ENCODE assay signal across 1 cellular context in the genomic region with DNA sequence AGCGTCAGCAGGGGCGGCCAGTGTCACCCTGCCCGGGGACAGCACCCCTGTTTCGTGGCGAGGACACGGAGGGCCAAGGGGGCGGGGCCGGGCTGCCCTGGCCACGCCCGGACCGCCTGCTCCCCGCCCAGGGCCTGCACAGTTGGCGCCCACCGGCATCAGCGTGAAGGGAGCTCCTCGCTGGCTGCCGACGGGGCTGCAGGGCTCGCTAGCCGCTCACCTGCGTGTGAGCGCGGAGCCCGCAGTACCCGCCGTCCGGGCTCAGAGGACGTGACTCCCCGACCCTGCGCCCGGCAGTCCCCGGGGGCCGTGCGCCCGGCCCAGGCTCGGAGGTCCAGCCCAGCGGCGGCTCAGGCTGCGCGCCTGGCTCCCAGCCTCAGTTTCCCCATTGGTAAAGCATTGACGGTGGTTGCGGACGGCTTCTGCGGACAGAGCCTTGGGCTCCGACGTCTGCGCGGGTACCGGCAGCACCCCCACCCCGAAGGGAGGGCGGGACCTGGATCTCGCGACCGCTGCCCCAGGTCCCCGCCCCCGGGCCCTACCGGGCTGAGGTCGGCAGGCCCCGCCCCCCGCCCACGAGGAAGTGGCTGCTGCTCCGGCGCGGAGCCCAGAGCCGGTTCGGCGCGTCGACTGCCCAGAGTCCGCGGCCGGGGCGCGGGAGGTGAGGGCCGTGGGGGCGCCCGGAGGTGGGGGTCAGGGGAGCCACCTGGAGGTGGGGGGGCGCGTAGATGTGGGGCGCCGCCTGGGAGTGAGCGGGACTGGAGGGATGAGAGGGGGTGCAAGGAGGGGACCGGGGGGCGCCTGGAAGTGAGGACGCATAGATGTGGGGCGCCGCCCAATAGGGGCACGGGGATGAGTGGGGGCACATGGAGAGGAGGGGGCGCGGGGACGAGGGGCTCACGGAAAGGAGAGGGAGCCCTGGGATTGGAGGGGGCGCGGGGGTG.
TF ChIP-seq lines count a peak whose summit lies in the region.

A gene (plus strand): TSS at position 610 of the 944 bp plus-strand sequence. CDS start 10,985 bp downstream, outside the sequence.

TF ChIP-seq in HepG2, 621 proteins besides CTCF, POLR2A, EP300 and RAD21 (continued from another document):
- TF ChIP-seq GABPB1 (CRISPR knock-in tag; IDR thresholded peaks at IDR 0.05), result no peak; the same call in none of the 2 replicates
- TF ChIP-seq, protein P1, sequence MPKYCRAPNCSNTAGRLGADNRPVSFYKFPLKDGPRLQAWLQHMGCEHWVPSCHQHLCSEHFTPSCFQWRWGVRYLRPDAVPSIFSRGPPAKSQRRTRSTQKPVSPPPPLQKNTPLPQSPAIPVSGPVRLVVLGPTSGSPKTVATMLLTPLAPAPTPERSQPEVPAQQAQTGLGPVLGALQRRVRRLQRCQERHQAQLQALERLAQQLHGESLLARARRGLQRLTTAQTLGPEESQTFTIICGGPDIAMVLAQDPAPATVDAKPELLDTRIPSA (CRISPR knock-in tag; IDR thresholded peaks at IDR 0.05; ENCODE audit: borderline replicate concordance), result 0 out of 2 replicates have a peak, but pooled peaks have one; percentile 65
- peak; percentile 57 for TF ChIP-seq AGO1 (IDR thresholded peaks at IDR 0.05; ENCODE audit: low read depth, low read length, poor library complexity, severe bottlenecking)
- peak; percentile 51; the same call in 1 of the 2 replicates for TF ChIP-seq ZNF232 (CRISPR knock-in tag; IDR thresholded peaks at IDR 0.05; ENCODE audit: borderline replicate concordance)
- no peak for TF ChIP-seq RELA (CRISPR knock-in tag; IDR thresholded peaks at IDR 0.05)
- TF ChIP-seq SOX5 (CRISPR knock-in tag; IDR thresholded peaks at IDR 0.05; ENCODE audit: borderline replicate concordance), result no peak
- TF ChIP-seq FOXP1 (IDR thresholded peaks at IDR 0.05), result no peak
- TF ChIP-seq FOXP1 (CRISPR knock-in tag; IDR thresholded peaks at IDR 0.05), result no peak
- no peak for TF ChIP-seq RAD51 (IDR thresholded peaks at IDR 0.05; ENCODE audit: borderline replicate concordance)
- TF ChIP-seq, protein P2, sequence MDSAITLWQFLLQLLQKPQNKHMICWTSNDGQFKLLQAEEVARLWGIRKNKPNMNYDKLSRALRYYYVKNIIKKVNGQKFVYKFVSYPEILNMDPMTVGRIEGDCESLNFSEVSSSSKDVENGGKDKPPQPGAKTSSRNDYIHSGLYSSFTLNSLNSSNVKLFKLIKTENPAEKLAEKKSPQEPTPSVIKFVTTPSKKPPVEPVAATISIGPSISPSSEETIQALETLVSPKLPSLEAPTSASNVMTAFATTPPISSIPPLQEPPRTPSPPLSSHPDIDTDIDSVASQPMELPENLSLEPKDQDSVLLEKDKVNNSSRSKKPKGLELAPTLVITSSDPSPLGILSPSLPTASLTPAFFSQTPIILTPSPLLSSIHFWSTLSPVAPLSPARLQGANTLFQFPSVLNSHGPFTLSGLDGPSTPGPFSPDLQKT (CRISPR knock-in tag; IDR thresholded peaks at IDR 0.05; ENCODE audit: borderline replicate concordance), result no peak
- peak; percentile 68 for TF ChIP-seq TBX2 (CRISPR knock-in tag; IDR thresholded peaks at IDR 0.05; ENCODE audit: borderline replicate concordance)
- TF ChIP-seq MEIS1 (CRISPR knock-in tag; IDR thresholded peaks at IDR 0.05; ENCODE audit: borderline replicate concordance), result no peak
- peak; percentile 13; the same call in 1 of the 2 replicates for TF ChIP-seq ZNF30 (CRISPR knock-in tag; IDR thresholded peaks at IDR 0.05)
- TF ChIP-seq POLR2AphosphoS5 (IDR thresholded peaks at IDR 0.05; ENCODE audit: low read depth, low read length), result peak; percentile 64
- TF ChIP-seq KLF12 (CRISPR knock-in tag; IDR thresholded peaks at IDR 0.05; ENCODE audit: borderline replicate concordance), result no peak
- peak; percentile 72; the same call in 1 of the 2 replicates for TF ChIP-seq GATA4 (IDR thresholded peaks at IDR 0.05; ENCODE audit: borderline replicate concordance, low read depth)
- TF ChIP-seq, protein P3, sequence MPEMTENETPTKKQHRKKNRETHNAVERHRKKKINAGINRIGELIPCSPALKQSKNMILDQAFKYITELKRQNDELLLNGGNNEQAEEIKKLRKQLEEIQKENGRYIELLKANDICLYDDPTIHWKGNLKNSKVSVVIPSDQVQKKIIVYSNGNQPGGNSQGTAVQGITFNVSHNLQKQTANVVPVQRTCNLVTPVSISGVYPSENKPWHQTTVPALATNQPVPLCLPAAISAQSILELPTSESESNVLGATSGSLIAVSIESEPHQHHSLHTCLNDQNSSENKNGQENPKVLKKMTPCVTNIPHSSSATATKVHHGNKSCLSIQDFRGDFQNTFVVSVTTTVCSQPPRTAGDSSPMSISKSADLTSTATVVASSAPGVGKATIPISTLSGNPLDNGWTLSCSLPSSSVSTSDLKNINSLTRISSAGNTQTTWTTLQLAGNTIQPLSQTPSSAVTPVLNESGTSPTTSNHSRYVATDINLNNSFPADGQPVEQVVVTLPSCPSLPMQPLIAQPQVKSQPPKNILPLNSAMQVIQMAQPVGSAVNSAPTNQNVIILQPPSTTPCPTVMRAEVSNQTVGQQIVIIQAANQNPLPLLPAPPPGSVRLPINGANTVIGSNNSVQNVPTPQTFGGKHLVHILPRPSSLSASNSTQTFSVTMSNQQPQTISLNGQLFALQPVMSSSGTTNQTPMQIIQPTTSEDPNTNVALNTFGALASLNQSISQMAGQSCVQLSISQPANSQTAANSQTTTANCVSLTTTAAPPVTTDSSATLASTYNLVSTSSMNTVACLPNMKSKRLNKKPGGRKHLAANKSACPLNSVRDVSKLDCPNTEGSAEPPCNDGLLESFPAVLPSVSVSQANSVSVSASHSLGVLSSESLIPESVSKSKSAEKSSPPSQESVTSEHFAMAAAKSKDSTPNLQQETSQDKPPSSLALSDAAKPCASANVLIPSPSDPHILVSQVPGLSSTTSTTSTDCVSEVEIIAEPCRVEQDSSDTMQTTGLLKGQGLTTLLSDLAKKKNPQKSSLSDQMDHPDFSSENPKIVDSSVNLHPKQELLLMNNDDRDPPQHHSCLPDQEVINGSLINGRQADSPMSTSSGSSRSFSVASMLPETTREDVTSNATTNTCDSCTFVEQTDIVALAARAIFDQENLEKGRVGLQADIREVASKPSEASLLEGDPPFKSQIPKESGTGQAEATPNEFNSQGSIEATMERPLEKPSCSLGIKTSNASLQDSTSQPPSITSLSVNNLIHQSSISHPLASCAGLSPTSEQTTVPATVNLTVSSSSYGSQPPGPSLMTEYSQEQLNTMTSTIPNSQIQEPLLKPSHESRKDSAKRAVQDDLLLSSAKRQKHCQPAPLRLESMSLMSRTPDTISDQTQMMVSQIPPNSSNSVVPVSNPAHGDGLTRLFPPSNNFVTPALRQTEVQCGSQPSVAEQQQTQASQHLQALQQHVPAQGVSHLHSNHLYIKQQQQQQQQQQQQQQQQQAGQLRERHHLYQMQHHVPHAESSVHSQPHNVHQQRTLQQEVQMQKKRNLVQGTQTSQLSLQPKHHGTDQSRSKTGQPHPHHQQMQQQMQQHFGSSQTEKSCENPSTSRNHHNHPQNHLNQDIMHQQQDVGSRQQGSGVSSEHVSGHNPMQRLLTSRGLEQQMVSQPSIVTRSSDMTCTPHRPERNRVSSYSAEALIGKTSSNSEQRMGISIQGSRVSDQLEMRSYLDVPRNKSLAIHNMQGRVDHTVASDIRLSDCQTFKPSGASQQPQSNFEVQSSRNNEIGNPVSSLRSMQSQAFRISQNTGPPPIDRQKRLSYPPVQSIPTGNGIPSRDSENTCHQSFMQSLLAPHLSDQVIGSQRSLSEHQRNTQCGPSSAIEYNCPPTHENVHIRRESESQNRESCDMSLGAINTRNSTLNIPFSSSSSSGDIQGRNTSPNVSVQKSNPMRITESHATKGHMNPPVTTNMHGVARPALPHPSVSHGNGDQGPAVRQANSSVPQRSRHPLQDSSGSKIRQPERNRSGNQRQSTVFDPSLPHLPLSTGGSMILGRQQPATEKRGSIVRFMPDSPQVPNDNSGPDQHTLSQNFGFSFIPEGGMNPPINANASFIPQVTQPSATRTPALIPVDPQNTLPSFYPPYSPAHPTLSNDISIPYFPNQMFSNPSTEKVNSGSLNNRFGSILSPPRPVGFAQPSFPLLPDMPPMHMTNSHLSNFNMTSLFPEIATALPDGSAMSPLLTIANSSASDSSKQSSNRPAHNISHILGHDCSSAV (CRISPR knock-in tag; IDR thresholded peaks at IDR 0.05; ENCODE audit: borderline replicate concordance), result no peak
- no peak for TF ChIP-seq SMC3 (IDR thresholded peaks at IDR 0.05; ENCODE audit: low read length)
- no peak for TF ChIP-seq SNAI1 (CRISPR knock-in tag; IDR thresholded peaks at IDR 0.05; ENCODE audit: borderline replicate concordance)
- no peak for TF ChIP-seq ZNF761 (CRISPR knock-in tag; conservative IDR thresholded peaks at IDR 0.05)
- TF ChIP-seq, protein P4, sequence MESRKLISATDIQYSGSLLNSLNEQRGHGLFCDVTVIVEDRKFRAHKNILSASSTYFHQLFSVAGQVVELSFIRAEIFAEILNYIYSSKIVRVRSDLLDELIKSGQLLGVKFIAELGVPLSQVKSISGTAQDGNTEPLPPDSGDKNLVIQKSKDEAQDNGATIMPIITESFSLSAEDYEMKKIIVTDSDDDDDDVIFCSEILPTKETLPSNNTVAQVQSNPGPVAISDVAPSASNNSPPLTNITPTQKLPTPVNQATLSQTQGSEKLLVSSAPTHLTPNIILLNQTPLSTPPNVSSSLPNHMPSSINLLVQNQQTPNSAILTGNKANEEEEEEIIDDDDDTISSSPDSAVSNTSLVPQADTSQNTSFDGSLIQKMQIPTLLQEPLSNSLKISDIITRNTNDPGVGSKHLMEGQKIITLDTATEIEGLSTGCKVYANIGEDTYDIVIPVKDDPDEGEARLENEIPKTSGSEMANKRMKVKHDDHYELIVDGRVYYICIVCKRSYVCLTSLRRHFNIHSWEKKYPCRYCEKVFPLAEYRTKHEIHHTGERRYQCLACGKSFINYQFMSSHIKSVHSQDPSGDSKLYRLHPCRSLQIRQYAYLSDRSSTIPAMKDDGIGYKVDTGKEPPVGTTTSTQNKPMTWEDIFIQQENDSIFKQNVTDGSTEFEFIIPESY (CRISPR knock-in tag; IDR thresholded peaks at IDR 0.05), result no peak
- TF ChIP-seq, protein P5, sequence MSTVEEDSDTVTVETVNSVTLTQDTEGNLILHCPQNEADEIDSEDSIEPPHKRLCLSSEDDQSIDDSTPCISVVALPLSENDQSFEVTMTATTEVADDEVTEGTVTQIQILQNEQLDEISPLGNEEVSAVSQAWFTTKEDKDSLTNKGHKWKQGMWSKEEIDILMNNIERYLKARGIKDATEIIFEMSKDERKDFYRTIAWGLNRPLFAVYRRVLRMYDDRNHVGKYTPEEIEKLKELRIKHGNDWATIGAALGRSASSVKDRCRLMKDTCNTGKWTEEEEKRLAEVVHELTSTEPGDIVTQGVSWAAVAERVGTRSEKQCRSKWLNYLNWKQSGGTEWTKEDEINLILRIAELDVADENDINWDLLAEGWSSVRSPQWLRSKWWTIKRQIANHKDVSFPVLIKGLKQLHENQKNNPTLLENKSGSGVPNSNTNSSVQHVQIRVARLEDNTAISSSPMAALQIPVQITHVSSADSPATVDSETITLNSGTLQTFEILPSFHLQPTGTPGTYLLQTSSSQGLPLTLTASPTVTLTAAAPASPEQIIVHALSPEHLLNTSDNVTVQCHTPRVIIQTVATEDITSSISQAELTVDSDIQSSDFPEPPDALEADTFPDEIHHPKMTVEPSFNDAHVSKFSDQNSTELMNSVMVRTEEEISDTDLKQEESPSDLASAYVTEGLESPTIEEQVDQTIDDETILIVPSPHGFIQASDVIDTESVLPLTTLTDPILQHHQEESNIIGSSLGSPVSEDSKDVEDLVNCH (CRISPR knock-in tag; IDR thresholded peaks at IDR 0.05), result no peak
- TF ChIP-seq, protein P6, sequence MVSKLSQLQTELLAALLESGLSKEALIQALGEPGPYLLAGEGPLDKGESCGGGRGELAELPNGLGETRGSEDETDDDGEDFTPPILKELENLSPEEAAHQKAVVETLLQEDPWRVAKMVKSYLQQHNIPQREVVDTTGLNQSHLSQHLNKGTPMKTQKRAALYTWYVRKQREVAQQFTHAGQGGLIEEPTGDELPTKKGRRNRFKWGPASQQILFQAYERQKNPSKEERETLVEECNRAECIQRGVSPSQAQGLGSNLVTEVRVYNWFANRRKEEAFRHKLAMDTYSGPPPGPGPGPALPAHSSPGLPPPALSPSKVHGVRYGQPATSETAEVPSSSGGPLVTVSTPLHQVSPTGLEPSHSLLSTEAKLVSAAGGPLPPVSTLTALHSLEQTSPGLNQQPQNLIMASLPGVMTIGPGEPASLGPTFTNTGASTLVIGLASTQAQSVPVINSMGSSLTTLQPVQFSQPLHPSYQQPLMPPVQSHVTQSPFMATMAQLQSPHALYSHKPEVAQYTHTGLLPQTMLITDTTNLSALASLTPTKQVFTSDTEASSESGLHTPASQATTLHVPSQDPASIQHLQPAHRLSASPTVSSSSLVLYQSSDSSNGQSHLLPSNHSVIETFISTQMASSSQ (IDR thresholded peaks at IDR 0.05; ENCODE audit: low read depth), result no peak
- TF ChIP-seq, protein P6 (CRISPR knock-in tag; IDR thresholded peaks at IDR 0.05; ENCODE audit: borderline replicate concordance), result no peak
- no peak for TF ChIP-seq TARDBP (CRISPR knock-in tag; IDR thresholded peaks at IDR 0.05)
- no peak; the same call in 1 of the 2 replicates for TF ChIP-seq HDAC1 (CRISPR knock-in tag; IDR thresholded peaks at IDR 0.05)
- TF ChIP-seq ZNF660 (CRISPR knock-in tag; IDR thresholded peaks at IDR 0.05; ENCODE audit: borderline replicate concordance, low read depth), result no peak
